8 cellular contexts compared by ENCODE assay signal in the genomic region with DNA sequence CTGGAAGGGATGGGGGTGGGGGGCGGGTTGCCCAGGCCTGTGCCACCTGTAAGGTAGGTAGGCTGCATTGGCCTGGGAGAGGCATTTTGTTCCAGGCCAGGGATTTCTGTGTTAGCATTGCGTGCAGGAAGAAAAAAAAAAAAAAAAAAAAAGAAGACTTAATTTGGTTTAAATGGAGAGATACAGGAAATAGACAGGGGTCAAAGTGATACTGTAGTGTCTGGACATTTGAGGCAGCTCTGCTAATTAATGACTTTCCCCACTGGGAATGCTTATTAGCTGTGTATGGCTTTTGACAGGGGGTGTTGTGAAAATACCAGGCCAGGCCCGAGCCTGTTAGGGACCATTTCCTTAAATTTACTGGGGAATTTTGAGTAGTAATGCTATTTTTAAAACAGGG. TPM values are rescaled to one million over a fixed set of nuclear protein-coding genes. Genes with fewer than 3 reads are reported as not detected.
DNase-seq lines count a peak whose midpoint lies in the region; ATAC-seq, FAIRE-seq and TF ChIP-seq lines count a peak whose summit lies in the region.

No MANE protein-coding gene starts in this region.

- CTCF ChIA-PET in A549 (lab: Yijun Ruan, JAX), result interaction anchor here (0.6 to 1.6 kb wide), 5 partner anchors 9 to 770 kb away, joined by 3 to 5 read pairs (median 3); a partner anchor contains a TSS

- no peaks in the 10 kb centered on the region for H3K27me3 ChIP-seq in HAP-1 (ENCODE audit: low read depth)
- no peaks in the 10 kb centered on the region for H3K27me3 ChIP-seq in body of pancreas
- peaks cover 10% of the 10 kb centered on the region for H3K27me3 ChIP-seq in mononuclear cell (ENCODE audit: insufficient read depth, low read length)

- TF ChIP-seq CTCF in A549 (IDR thresholded peaks at IDR 0.05) (no peak), body of pancreas (IDR thresholded peaks at IDR 0.05) (no peak)

- ATAC-seq in A549 (no peak), body of pancreas (no peak), GM21390 (IDR thresholded peaks at IDR 0.05; ENCODE audit: unreplicated experiment) (no peak)

- H3K36me3 ChIP-seq in HAP-1 (replicated peaks) (no peaks in the 10 kb centered on the region; the same call in 1 of the 2 replicates), body of pancreas (replicated peaks in 1 of 2; ENCODE audit: insufficient read depth in 1 of 2, low read depth in 2 of 2) (no peaks in the 10 kb centered on the region)

- 2% methylated on average over 3 of the region's 3 CpGs for WGBS in A549 (ENCODE audit: missing lambda C conversion rate)
- WGBS in body of pancreas, 2 donors, result 2% methylated on average over 2 to 3 of the region's 3 CpGs

- intact Hi-C loops in body of pancreas (cut with DNase I), result no loop called here

- H3K4me1 ChIP-seq in A549, result peaks cover 44% of the 10 kb centered on the region
- H3K4me1 ChIP-seq in HAP-1, result peaks cover 22% of the 10 kb centered on the region
- peaks cover 44% of the 10 kb centered on the region for H3K4me1 ChIP-seq in body of pancreas
- H3K4me1 ChIP-seq in mononuclear cell (ENCODE audit: insufficient read depth, low read length), result peaks cover 17% of the 10 kb centered on the region

- POLR2A ChIA-PET in A549 (lab: Yijun Ruan, JAX), result interaction anchor here (1.0 to 10.2 kb wide), 2 partner anchors 10 to 23 kb away, joined by 3 to 217 read pairs; a partner anchor contains a TSS

- TF ChIP-seq RAD21 in A549 (conservative IDR thresholded peaks at IDR 0.05 in 1 of 2, IDR thresholded peaks at IDR 0.05 in 1 of 2), result no peak

- no peak for FAIRE-seq in A549 (lab: Jason Lieb, UNC)

- TF ChIP-seq EP300 in A549 (IDR thresholded peaks at IDR 0.05), result no peak

- peak overlapping the region; percentile 95 for H3K4me2 ChIP-seq in A549

- H3K4me3 ChIP-seq in A549 (peak overlapping the region; percentile 93), HAP-1 (peak overlapping the region; percentile 39), body of pancreas (peak overlapping the region; percentile 78 to 84), mononuclear cell (ENCODE audit: low read length) (peak overlapping the region; percentile 68)

- H3K27ac ChIP-seq in A549, result peak overlapping the region; percentile 87 to 98
- peak overlapping the region in 3 of 4 donors; percentile 91 to 94 (median 93) for H3K27ac ChIP-seq in body of pancreas

- DNase-seq in A549 (ENCODE audit: low read depth in 1 of 2, low spot score in 1 of 2) (no peak), HAP-1 (ENCODE audit: low spot score in 2 of 2) (no peak), body of pancreas (no peak), HT-29 (ENCODE audit: low spot score) (no peak), NK-92 (lab: John Stamatoyannopoulos, UW; ENCODE audit: unreplicated experiment) (no peak), NCI-H2081 (lab: John Stamatoyannopoulos, UW) (no peak)

- H3K9me3 ChIP-seq in A549 (no peaks in the 10 kb centered on the region), HAP-1 (no peaks in the 10 kb centered on the region), body of pancreas (no peaks in the 10 kb centered on the region), mononuclear cell (ENCODE audit: low read depth, low read length) (no peaks in the 10 kb centered on the region)

- in situ Hi-C loops in HAP-1 (cut with MboI; ENCODE audit: low sequenced_read_pairs), result loop anchor here (25.0 kb wide), 1 partner anchor 991 kb away; a partner anchor contains a TSS

- TF ChIP-seq POLR2A in A549 (IDR thresholded peaks at IDR 0.05; ENCODE audit: low read length) (no peak), body of pancreas (IDR thresholded peaks at IDR 0.05) (no peak)

TF ChIP-seq in A549, 52 proteins besides CTCF, POLR2A, EP300 and RAD21:
- TF ChIP-seq TP53 (CRISPR knock-in tag; IDR thresholded peaks at IDR 0.05) (no peak), TFCP2L1 (CRISPR knock-in tag; IDR thresholded peaks at IDR 0.05) (no peak), EHMT2 (IDR thresholded peaks at IDR 0.05; ENCODE audit: low read depth) (no peak), HEYL (CRISPR knock-in tag; IDR thresholded peaks at IDR 0.05) (no peak), RNF2 (IDR thresholded peaks at IDR 0.05; ENCODE audit: borderline replicate concordance, low read depth) (no peak), BHLHE40 (IDR thresholded peaks at IDR 0.05; ENCODE audit: low read depth, low read length) (no peak), ZC3H11A (IDR thresholded peaks at IDR 0.05) (no peak), GATA3 (IDR thresholded peaks at IDR 0.05; ENCODE audit: borderline replicate concordance) (no peak), ESRRA (IDR thresholded peaks at IDR 0.05; ENCODE audit: borderline replicate concordance, low read length) (no peak), FOSB (CRISPR knock-in tag; IDR thresholded peaks at IDR 0.05) (no peak), EHF (CRISPR knock-in tag; IDR thresholded peaks at IDR 0.05) (no peak), FOXS1 (CRISPR knock-in tag; IDR thresholded peaks at IDR 0.05) (no peak), HOXB5 (CRISPR knock-in tag; IDR thresholded peaks at IDR 0.05) (no peak), RFX5 (IDR thresholded peaks at IDR 0.05) (no peak), KDM1A (IDR thresholded peaks at IDR 0.05; ENCODE audit: low read depth) (no peak)
- TF ChIP-seq, protein P1, sequence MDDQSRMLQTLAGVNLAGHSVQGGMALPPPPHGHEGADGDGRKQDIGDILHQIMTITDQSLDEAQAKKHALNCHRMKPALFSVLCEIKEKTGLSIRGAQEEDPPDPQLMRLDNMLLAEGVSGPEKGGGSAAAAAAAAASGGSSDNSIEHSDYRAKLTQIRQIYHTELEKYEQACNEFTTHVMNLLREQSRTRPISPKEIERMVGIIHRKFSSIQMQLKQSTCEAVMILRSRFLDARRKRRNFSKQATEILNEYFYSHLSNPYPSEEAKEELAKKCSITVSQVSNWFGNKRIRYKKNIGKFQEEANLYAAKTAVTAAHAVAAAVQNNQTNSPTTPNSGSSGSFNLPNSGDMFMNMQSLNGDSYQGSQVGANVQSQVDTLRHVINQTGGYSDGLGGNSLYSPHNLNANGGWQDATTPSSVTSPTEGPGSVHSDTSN (IDR thresholded peaks at IDR 0.05), result no peak
- TF ChIP-seq, protein P2, sequence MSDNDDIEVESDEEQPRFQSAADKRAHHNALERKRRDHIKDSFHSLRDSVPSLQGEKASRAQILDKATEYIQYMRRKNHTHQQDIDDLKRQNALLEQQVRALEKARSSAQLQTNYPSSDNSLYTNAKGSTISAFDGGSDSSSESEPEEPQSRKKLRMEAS (IDR thresholded peaks at IDR 0.05), result no peak
- TF ChIP-seq, protein P3, sequence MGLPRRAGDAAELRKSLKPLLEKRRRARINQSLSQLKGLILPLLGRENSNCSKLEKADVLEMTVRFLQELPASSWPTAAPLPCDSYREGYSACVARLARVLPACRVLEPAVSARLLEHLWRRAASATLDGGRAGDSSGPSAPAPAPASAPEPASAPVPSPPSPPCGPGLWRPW (IDR thresholded peaks at IDR 0.05), result no peak

RNA-seq across cellular contexts. Expression of a gene that starts 0.9 kb away (rescaled TPM):
- polyA plus RNA-seq in A549 (2011; rRNA removed) (47.7 and 49.7 TPM in 2 replicates), A549 (2017; fragmentation: RNase III; extraction: RNeasy Plus Mini Kit Qiagen cat#74134 plus additional on column Dnase treatment) (27.9 to 30.5 TPM (median 28.9 TPM) in 3 replicates)
- polyA plus RNA-seq in A549 (2012; cell fraction: cytosol; rRNA removed), result 10.9 and 12.8 TPM in 2 replicates
- polyA plus RNA-seq in A549 (2012; cell fraction: nucleus; rRNA removed), result 6.8 and 9.6 TPM in 2 replicates
- polyA minus RNA-seq in A549 (2011; rRNA and poly(A)+ RNA removed), result 30.0 TPM in 2 replicates
- total RNA-seq in body of pancreas (10 to 100 TPM; 12.5 to 15.2 TPM), mononuclear cell (44.0 TPM)
- total RNA-seq in HT-29 (2014; rRNA removed; shearing (Covaris generic)), result 5.9 and 6.2 TPM in 2 replicates

RNA-seq across cellular contexts. Expression of a gene that starts 24.3 kb away (rescaled TPM):
- polyA plus RNA-seq in A549 (2011; rRNA removed), result 12.3 and 12.6 TPM in 2 replicates
- polyA plus RNA-seq in A549 (2012; cell fraction: cytosol; rRNA removed), result 2.8 and 3.4 TPM in 2 replicates
- 3.5 and 5.6 TPM in 2 replicates for polyA plus RNA-seq in A549 (2012; cell fraction: nucleus; rRNA removed)
- 5.0 to 5.6 TPM (median 5.1 TPM) in 3 replicates for polyA plus RNA-seq in A549 (2017; fragmentation: RNase III; extraction: RNeasy Plus Mini Kit Qiagen cat#74134 plus additional on column Dnase treatment)
- polyA minus RNA-seq in A549 (2011; rRNA and poly(A)+ RNA removed), result 9.1 and 9.7 TPM in 2 replicates
- 1 to 10 TPM; 4.3 to 7.0 TPM for total RNA-seq in body of pancreas
- total RNA-seq in mononuclear cell, result 16.8 TPM
- 1.2 and 2.0 TPM in 2 replicates for total RNA-seq in HT-29 (2014; rRNA removed; shearing (Covaris generic))

Comparison
In these comparisons a context has a peak if more than half of its experiments do, and no peak if none do; other contexts are left out.
1. H3K4me3 ChIP-seq: peak in every context shown above with its lines; median percentile 93 in A549; 81 in body of pancreas; 68 in mononuclear cell; 39 in HAP-1.